ENCODE assay signal across 8 cellular contexts in the genomic region with DNA sequence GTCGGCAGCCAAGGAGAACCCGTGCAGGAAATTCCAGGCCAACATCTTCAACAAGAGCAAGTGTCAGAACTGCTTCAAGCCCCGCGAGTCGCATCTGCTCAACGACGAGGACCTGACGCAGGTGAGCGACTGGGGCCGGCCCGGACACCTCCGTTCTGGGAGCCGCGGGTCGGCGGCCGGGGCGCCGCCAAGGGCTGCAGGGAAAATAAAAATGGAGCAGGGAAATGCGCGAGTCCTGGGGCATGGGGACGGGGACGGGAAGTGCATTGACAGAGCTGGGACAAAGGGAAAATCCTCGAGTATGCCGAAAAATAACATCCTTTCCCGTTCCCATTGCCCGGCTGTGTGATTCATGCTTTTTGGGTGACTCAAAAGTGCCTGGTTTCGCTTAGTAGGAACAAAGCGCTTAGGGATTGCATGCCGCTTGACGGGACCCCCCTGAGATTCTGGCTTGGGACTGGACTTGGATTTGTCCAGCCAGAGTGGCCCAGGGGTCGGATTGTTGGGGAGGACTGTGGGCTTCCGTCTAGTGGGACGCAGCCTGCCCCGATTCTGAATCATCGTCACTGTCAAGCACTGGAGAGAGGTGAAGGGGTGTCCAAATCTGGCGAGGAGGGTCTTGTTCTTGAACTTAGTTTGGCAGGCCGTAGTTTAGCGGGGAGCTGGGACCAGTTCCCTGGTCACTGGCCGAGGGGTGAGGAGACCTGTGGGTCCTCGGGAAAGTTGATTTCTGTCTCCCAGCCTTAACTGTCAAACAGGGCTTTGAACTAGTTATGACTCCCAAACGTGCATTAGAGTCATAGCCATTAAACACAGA. TPM values are rescaled to one million over a fixed set of nuclear protein-coding genes. Genes with fewer than 3 reads are reported as not detected.
DNase-seq lines count a peak whose midpoint lies in the region; ATAC-seq and TF ChIP-seq lines count a peak whose summit lies in the region.

No MANE protein-coding gene starts in this region.

- H3K27ac Mint-ChIP-seq in CD4-positive, alpha-beta T cell = peak overlapping the region; percentile 93

- peaks cover 5% of the 10 kb centered on the region for H3K36me3 Mint-ChIP-seq in CD4-positive, alpha-beta T cell (ENCODE audit: low read depth)

- peak in 1 of 10 experiments; percentile 22 for DNase-seq in CD4-positive, alpha-beta T cell
- DNase-seq in HL-60 (ENCODE audit: low read depth in 1 of 2, low spot score in 1 of 2) (no peak), fibroblast of pulmonary artery (ENCODE audit: low read depth) (peak; percentile 41), trophoblast cell (peak in 1 of 2 donors; percentile 67), NCI-H128 (lab: John Stamatoyannopoulos, UW; ENCODE audit: unreplicated experiment) (no peak), NCI-H2107 treated with DMSO at 0.1 percent for 48 hours (lab: John Stamatoyannopoulos, UW; ENCODE audit: unreplicated experiment) (no peak)
- DNase-seq in activated CD8-positive, alpha-beta memory T cell treated with anti-CD3 and anti-CD28 coated beads, Interleukin-2, amount 50 U/mL, for 48 hours = peak; percentile 72

- H4K12ac ChIP-seq in trophoblast cell (ENCODE audit: low read depth, low read length) = peak overlapping the region; percentile 40

- H3K4me1 ChIP-seq in trophoblast cell (ENCODE audit: control insufficient read depth in 1 of 2, insufficient read depth in 2 of 2, low read length in 2 of 2) = peaks cover 22 to 26% of the 10 kb centered on the region in 2 experiments

- H2BK120ac ChIP-seq in trophoblast cell (ENCODE audit: insufficient read depth, low read length, poor library complexity) = peak overlapping the region; percentile 73

- H2AFZ ChIP-seq in trophoblast cell (ENCODE audit: insufficient read depth, low read length, poor library complexity) = no peak overlapping the region

- peaks cover 21% of the 10 kb centered on the region for H3K79me2 ChIP-seq in trophoblast cell (ENCODE audit: control insufficient read depth, insufficient read depth, low read length, poor library complexity)

- H3K27me3 ChIP-seq in CD4-positive, alpha-beta T cell (ENCODE audit: control insufficient read depth, insufficient read depth, low read length) = no peaks in the 10 kb centered on the region
- no peaks in the 10 kb centered on the region for H3K27me3 ChIP-seq in HL-60 (ENCODE audit: insufficient read depth, poor library complexity, severe bottlenecking)
- no peaks in the 10 kb centered on the region for H3K27me3 ChIP-seq in trophoblast cell (ENCODE audit: insufficient read depth, low read length)

- no peak for TF ChIP-seq CTCF in CD4-positive, alpha-beta T cell (IDR thresholded peaks at IDR 0.05)
- no peak for TF ChIP-seq CTCF in HL-60 (IDR thresholded peaks at IDR 0.05; ENCODE audit: insufficient read depth, low read length)
- no peak for TF ChIP-seq CTCF in fibroblast of pulmonary artery (IDR thresholded peaks at IDR 0.05; ENCODE audit: low read length, missing control alignments)

- H3K23ac ChIP-seq in trophoblast cell (ENCODE audit: low read length) = no peak overlapping the region

- no peaks in the 10 kb centered on the region for H3K36me3 ChIP-seq in trophoblast cell (ENCODE audit: control insufficient read depth in 1 of 2, insufficient read depth in 2 of 2, low read length in 2 of 2)

- peaks cover 57% of the 10 kb centered on the region for H3K4me1 Mint-ChIP-seq in CD4-positive, alpha-beta T cell (ENCODE audit: low read depth)

- CTCF ChIA-PET in CD4-positive, alpha-beta T cell (lab: Charles Lee) = no interaction called here

- H3K27me3 Mint-ChIP-seq in CD4-positive, alpha-beta T cell = no peaks in the 10 kb centered on the region

- H3K9me3 ChIP-seq in CD4-positive, alpha-beta T cell (ENCODE audit: control insufficient read depth, low read length) = no peaks in the 10 kb centered on the region
- no peaks in the 10 kb centered on the region for H3K9me3 ChIP-seq in trophoblast cell (ENCODE audit: insufficient read depth, low read depth, low read length)

- peak overlapping the region; percentile 96 for H3K9ac ChIP-seq in trophoblast cell (ENCODE audit: low read length)

- peak overlapping the region; percentile 4 for H2BK5ac ChIP-seq in trophoblast cell (ENCODE audit: low read depth, low read length, poor library complexity)

- H4K91ac ChIP-seq in trophoblast cell (ENCODE audit: low read depth, low read length) = peak overlapping the region; percentile 16

- WGBS in trophoblast cell (ENCODE audit: extremely low coverage, insufficient coverage, insufficient read length) = no CpG with 5 or more reads among the region's 42 CpGs

- intact Hi-C loops in CD4-positive, alpha-beta T cell (cut with DNase I, micrococcal nuclease) = loop anchor here in 1 of 2 experiments (2.0 to 5.0 kb wide), 4 partner anchors 194 to 996 kb away; a partner anchor contains a TSS

- no peak for ATAC-seq in CD4-positive, alpha-beta T cell (ENCODE audit: poor library complexity)
- ATAC-seq in HG03039 (IDR thresholded peaks at IDR 0.05; ENCODE audit: unreplicated experiment) = no peak

- H3K9me3 Mint-ChIP-seq in CD4-positive, alpha-beta T cell = no peaks in the 10 kb centered on the region

- POLR2A ChIA-PET in CD4-positive, alpha-beta T cell (lab: Charles Lee) = interaction anchor here (0.7 to 1.7 kb wide), 4 partner anchors 27 to 139 kb away, joined by 3 to 8 read pairs (median 3); no protein-coding TSS in a partner anchor

- H3K4ac ChIP-seq in trophoblast cell (ENCODE audit: low read depth, low read length) = peak overlapping the region; percentile 96

- peak overlapping the region; percentile 34 for H2BK12ac ChIP-seq in trophoblast cell (ENCODE audit: low read length)

- H3K18ac ChIP-seq in trophoblast cell (ENCODE audit: low read length) = peak overlapping the region; percentile 85

- H3K27ac ChIP-seq in CD4-positive, alpha-beta T cell (ENCODE audit: low read depth, low read length) = no peak overlapping the region
- no peak overlapping the region for H3K27ac ChIP-seq in HL-60 (replicated peaks)
- H3K27ac ChIP-seq in trophoblast cell (ENCODE audit: low read depth, low read length) = peak overlapping the region; percentile 58

- H3K4me3 ChIP-seq in HL-60 (replicated peaks; ENCODE audit: insufficient read depth, low read length) (peak overlapping the region; percentile 58), fibroblast of pulmonary artery (replicated peaks; ENCODE audit: low read depth, low read length) (peak overlapping the region; percentile 83), trophoblast cell (ENCODE audit: low read depth, low read length) (peak overlapping the region; percentile 85)

- H3K4me3 Mint-ChIP-seq in CD4-positive, alpha-beta T cell = peak overlapping the region; percentile 99

- H3K14ac ChIP-seq in trophoblast cell (ENCODE audit: low read length) = peak overlapping the region; percentile 57

- H4K8ac ChIP-seq in trophoblast cell (ENCODE audit: low read depth, low read length) = peak overlapping the region; percentile 59

- H2AK5ac ChIP-seq in trophoblast cell (ENCODE audit: low read length) = peak overlapping the region; percentile 85

- H3K4me2 ChIP-seq in trophoblast cell (ENCODE audit: low read length) = peak overlapping the region; percentile 85

- H3K79me1 ChIP-seq in trophoblast cell (ENCODE audit: low read length) = peaks cover 20% of the 10 kb centered on the region

RNA-seq across cellular contexts. Expression of a gene that starts 0.8 kb away (rescaled TPM):
- 100 to 1,000 TPM; 176 to 188 TPM for total RNA-seq in CD4-positive, alpha-beta T cell
- polyA plus RNA-seq in trophoblast cell (2013) = 200 and 203 TPM in 2 replicates

Comparison
In these comparisons a context has a peak if more than half of its experiments do, and no peak if none do; other contexts are left out.
1. DNase-seq: peak in activated CD8-positive, alpha-beta memory T cell treated with anti-CD3 and anti-CD28 coated beads, Interleukin-2, amount 50 U/mL, for 48 hours (single experiment) and fibroblast of pulmonary artery (single experiment); none in HL-60 (0 of 2), NCI-H128 (single experiment) and NCI-H2107 treated with DMSO at 0.1 percent for 48 hours (single experiment).
2. Peak in every context shown above with its lines, with median percentiles within 50 percentile points of each other: H3K4me3 ChIP-seq.